1 cellular context compared by ENCODE assay signal in the genomic region with DNA sequence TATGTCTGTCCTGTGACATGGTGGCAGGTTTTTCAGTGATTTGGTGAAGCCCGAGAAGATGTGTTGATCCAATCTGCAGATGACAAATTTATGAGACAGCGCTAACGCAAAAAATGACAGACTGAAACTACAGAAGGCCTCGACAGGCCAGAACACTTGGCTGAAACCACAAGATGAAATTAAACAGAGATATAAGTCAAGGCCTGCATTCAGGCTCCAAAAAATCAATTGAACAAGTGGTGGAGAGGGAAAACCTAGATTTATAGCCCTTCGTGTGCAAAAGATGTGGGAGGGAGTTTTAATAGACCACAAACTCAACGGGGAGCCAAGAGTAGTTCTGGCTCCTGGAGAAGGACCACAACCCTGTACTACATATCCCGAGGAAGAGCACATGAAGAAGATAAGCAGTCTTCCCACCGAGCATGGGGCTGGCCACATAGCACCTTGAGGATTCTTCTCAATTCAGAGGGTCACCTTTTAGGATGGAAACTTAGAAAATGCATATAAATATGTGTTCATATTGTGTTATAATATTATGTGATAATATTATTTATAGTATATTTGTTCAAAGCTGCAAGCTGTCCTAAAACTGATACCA.
A peak's percentile ranks its signal among the peaks of the same experiment; 100 is the strongest.
TF ChIP-seq lines count a peak whose summit lies in the region.

No MANE protein-coding gene starts in this region.

TF ChIP-seq in HEK293, 187 proteins besides CTCF, POLR2A, EP300 and RAD21 (continued from another document):
- TF ChIP-seq, protein P1, sequence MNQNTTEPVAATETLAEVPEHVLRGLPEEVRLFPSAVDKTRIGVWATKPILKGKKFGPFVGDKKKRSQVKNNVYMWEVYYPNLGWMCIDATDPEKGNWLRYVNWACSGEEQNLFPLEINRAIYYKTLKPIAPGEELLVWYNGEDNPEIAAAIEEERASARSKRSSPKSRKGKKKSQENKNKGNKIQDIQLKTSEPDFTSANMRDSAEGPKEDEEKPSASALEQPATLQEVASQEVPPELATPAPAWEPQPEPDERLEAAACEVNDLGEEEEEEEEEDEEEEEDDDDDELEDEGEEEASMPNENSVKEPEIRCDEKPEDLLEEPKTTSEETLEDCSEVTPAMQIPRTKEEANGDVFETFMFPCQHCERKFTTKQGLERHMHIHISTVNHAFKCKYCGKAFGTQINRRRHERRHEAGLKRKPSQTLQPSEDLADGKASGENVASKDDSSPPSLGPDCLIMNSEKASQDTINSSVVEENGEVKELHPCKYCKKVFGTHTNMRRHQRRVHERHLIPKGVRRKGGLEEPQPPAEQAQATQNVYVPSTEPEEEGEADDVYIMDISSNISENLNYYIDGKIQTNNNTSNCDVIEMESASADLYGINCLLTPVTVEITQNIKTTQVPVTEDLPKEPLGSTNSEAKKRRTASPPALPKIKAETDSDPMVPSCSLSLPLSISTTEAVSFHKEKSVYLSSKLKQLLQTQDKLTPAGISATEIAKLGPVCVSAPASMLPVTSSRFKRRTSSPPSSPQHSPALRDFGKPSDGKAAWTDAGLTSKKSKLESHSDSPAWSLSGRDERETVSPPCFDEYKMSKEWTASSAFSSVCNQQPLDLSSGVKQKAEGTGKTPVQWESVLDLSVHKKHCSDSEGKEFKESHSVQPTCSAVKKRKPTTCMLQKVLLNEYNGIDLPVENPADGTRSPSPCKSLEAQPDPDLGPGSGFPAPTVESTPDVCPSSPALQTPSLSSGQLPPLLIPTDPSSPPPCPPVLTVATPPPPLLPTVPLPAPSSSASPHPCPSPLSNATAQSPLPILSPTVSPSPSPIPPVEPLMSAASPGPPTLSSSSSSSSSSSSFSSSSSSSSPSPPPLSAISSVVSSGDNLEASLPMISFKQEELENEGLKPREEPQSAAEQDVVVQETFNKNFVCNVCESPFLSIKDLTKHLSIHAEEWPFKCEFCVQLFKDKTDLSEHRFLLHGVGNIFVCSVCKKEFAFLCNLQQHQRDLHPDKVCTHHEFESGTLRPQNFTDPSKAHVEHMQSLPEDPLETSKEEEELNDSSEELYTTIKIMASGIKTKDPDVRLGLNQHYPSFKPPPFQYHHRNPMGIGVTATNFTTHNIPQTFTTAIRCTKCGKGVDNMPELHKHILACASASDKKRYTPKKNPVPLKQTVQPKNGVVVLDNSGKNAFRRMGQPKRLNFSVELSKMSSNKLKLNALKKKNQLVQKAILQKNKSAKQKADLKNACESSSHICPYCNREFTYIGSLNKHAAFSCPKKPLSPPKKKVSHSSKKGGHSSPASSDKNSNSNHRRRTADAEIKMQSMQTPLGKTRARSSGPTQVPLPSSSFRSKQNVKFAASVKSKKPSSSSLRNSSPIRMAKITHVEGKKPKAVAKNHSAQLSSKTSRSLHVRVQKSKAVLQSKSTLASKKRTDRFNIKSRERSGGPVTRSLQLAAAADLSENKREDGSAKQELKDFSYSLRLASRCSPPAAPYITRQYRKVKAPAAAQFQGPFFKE (tag by site-specific recombination; IDR thresholded peaks at IDR 0.05; ENCODE audit: borderline replicate concordance), result no peak
- TF ChIP-seq ZBTB7A (tag by site-specific recombination; IDR thresholded peaks at IDR 0.05; ENCODE audit: low read depth) (no peak), ZNF324 (tag by site-specific recombination; IDR thresholded peaks at IDR 0.05) (no peak), ZNF202 (tag by site-specific recombination; IDR thresholded peaks at IDR 0.05; ENCODE audit: borderline replicate concordance) (no peak), MZF1 (tag by site-specific recombination; IDR thresholded peaks at IDR 0.05; ENCODE audit: borderline replicate concordance) (no peak), ZNF19 (tag by site-specific recombination; IDR thresholded peaks at IDR 0.05; ENCODE audit: low read depth) (no peak), ZNF211 (tag by site-specific recombination; IDR thresholded peaks at IDR 0.05; ENCODE audit: low read depth) (no peak), ZNF132 (tag by site-specific recombination; IDR thresholded peaks at IDR 0.05; ENCODE audit: borderline replicate concordance) (no peak), ZNF335 (tag by site-specific recombination; conservative IDR thresholded peaks at IDR 0.05) (no peak), ZNF404 (tag by site-specific recombination; IDR thresholded peaks at IDR 0.05) (no peak), ZNF221 (tag by site-specific recombination; IDR thresholded peaks at IDR 0.05; ENCODE audit: borderline replicate concordance) (no peak), ZNF624 (tag by site-specific recombination; IDR thresholded peaks at IDR 0.05) (no peak), ZNF76 (tag by site-specific recombination; IDR thresholded peaks at IDR 0.05; ENCODE audit: borderline replicate concordance, low read depth) (no peak)
- TF ChIP-seq, protein P2, sequence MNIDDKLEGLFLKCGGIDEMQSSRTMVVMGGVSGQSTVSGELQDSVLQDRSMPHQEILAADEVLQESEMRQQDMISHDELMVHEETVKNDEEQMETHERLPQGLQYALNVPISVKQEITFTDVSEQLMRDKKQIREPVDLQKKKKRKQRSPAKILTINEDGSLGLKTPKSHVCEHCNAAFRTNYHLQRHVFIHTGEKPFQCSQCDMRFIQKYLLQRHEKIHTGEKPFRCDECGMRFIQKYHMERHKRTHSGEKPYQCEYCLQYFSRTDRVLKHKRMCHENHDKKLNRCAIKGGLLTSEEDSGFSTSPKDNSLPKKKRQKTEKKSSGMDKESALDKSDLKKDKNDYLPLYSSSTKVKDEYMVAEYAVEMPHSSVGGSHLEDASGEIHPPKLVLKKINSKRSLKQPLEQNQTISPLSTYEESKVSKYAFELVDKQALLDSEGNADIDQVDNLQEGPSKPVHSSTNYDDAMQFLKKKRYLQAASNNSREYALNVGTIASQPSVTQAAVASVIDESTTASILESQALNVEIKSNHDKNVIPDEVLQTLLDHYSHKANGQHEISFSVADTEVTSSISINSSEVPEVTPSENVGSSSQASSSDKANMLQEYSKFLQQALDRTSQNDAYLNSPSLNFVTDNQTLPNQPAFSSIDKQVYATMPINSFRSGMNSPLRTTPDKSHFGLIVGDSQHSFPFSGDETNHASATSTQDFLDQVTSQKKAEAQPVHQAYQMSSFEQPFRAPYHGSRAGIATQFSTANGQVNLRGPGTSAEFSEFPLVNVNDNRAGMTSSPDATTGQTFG (tag by site-specific recombination; IDR thresholded peaks at IDR 0.05; ENCODE audit: borderline replicate concordance), result no peak
- TF ChIP-seq, protein P3, sequence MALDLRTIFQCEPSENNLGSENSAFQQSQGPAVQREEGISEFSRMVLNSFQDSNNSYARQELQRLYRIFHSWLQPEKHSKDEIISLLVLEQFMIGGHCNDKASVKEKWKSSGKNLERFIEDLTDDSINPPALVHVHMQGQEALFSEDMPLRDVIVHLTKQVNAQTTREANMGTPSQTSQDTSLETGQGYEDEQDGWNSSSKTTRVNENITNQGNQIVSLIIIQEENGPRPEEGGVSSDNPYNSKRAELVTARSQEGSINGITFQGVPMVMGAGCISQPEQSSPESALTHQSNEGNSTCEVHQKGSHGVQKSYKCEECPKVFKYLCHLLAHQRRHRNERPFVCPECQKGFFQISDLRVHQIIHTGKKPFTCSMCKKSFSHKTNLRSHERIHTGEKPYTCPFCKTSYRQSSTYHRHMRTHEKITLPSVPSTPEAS (tag by site-specific recombination; IDR thresholded peaks at IDR 0.05), result no peak
- TF ChIP-seq, protein P4, sequence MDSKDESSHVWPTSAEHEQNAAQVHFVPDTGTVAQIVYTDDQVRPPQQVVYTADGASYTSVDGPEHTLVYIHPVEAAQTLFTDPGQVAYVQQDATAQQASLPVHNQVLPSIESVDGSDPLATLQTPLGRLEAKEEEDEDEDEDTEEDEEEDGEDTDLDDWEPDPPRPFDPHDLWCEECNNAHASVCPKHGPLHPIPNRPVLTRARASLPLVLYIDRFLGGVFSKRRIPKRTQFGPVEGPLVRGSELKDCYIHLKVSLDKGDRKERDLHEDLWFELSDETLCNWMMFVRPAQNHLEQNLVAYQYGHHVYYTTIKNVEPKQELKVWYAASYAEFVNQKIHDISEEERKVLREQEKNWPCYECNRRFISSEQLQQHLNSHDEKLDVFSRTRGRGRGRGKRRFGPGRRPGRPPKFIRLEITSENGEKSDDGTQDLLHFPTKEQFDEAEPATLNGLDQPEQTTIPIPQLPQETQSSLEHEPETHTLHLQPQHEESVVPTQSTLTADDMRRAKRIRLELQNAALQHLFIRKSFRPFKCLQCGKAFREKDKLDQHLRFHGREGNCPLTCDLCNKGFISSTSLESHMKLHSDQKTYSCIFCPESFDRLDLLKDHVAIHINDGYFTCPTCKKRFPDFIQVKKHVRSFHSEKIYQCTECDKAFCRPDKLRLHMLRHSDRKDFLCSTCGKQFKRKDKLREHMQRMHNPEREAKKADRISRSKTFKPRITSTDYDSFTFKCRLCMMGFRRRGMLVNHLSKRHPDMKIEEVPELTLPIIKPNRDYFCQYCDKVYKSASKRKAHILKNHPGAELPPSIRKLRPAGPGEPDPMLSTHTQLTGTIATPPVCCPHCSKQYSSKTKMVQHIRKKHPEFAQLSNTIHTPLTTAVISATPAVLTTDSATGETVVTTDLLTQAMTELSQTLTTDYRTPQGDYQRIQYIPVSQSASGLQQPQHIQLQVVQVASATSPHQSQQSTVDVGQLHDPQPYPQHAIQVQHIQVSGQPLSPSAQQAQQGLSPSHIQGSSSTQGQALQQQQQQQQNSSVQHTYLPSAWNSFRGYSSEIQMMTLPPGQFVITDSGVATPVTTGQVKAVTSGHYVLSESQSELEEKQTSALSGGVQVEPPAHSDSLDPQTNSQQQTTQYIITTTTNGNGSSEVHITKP (tag by site-specific recombination; IDR thresholded peaks at IDR 0.05), result 0 out of 2 replicates have a peak, but pooled peaks have one; percentile 10
TF ChIP-seq in HEK293: peak in this region for 36.
